8 cellular contexts compared by ENCODE assay signal in genomic region chr12:538731-539539, GRCh38.
DNase-seq lines count a peak whose midpoint lies in the region; ATAC-seq and TF ChIP-seq lines count a peak whose summit lies in the region.

No MANE protein-coding gene starts in this region.

- intact Hi-C loops in activated CD4-positive, alpha-beta T cell treated with anti-CD3 and anti-CD28 coated beads for 36 hours (cut with DNase I, micrococcal nuclease), result no loop called here

- H3K4me3 Mint-ChIP-seq in activated CD4-positive, alpha-beta T cell treated with anti-CD3 and anti-CD28 coated beads for 36 hours, result no peak overlapping the region
- no peak overlapping the region for H3K4me3 Mint-ChIP-seq in chondrocyte (ENCODE audit: unreplicated experiment)

- peak overlapping the region; percentile 51 for H3K27ac ChIP-seq in muscle layer of duodenum (ENCODE audit: low read length)

- H3K9me3 Mint-ChIP-seq in activated CD4-positive, alpha-beta T cell treated with anti-CD3 and anti-CD28 coated beads for 36 hours (ENCODE audit: low read depth), result no peaks in the 10 kb centered on the region
- H3K9me3 Mint-ChIP-seq in chondrocyte (ENCODE audit: low read depth), result no peaks in the 10 kb centered on the region

- no peaks in the 10 kb centered on the region for H3K9me3 ChIP-seq in muscle layer of duodenum (ENCODE audit: control insufficient read depth in 1 of 2, low read length in 2 of 2)

- H3K27ac Mint-ChIP-seq in activated CD4-positive, alpha-beta T cell treated with anti-CD3 and anti-CD28 coated beads for 36 hours, result peak overlapping the region; percentile 58
- H3K27ac Mint-ChIP-seq in chondrocyte (ENCODE audit: unreplicated experiment), result peak overlapping the region; percentile 68

- H3K4me3 ChIP-seq in muscle layer of duodenum (ENCODE audit: low read depth in 1 of 2, low read length in 2 of 2), result no peak overlapping the region

- peak; percentile 94 for ATAC-seq in activated CD4-positive, alpha-beta T cell treated with anti-CD3 and anti-CD28 coated beads for 36 hours

- peaks cover 20% of the 10 kb centered on the region for H3K4me1 Mint-ChIP-seq in activated CD4-positive, alpha-beta T cell treated with anti-CD3 and anti-CD28 coated beads for 36 hours
- H3K4me1 Mint-ChIP-seq in chondrocyte (ENCODE audit: low read depth), result peaks cover 21% of the 10 kb centered on the region

- CTCF ChIA-PET in activated CD4-positive, alpha-beta T cell treated with anti-CD3 and anti-CD28 coated beads for 36 hours (lab: Charles Lee), result interaction anchor here (0.7 to 11.3 kb wide), 9 partner anchors 9 to 491 kb away, joined by 3 to 130 read pairs (median 5); no protein-coding TSS in a partner anchor

- no peaks in the 10 kb centered on the region for H3K36me3 Mint-ChIP-seq in activated CD4-positive, alpha-beta T cell treated with anti-CD3 and anti-CD28 coated beads for 36 hours (ENCODE audit: low read depth)
- no peaks in the 10 kb centered on the region for H3K36me3 Mint-ChIP-seq in chondrocyte (ENCODE audit: low read depth)

- H3K27me3 Mint-ChIP-seq in activated CD4-positive, alpha-beta T cell treated with anti-CD3 and anti-CD28 coated beads for 36 hours, result no peaks in the 10 kb centered on the region
- peaks cover 2% of the 10 kb centered on the region for H3K27me3 Mint-ChIP-seq in chondrocyte (ENCODE audit: low read depth)

- no peak for TF ChIP-seq CTCF in chondrocyte (IDR thresholded peaks at IDR 0.05)

- peak; percentile 41 for DNase-seq in activated CD4-positive, alpha-beta T cell treated with anti-CD3 and anti-CD28 coated beads for 36 hours
- no peak for DNase-seq in activated CD4-positive, alpha-beta T cell treated with anti-CD3 and anti-CD28 coated beads for 1 hour
- peak; percentile 23 for DNase-seq in RKO (ENCODE audit: low spot score)
- DNase-seq in chondrocyte (ENCODE audit: low spot score), result no peak
- DNase-seq in NCI-H82 (lab: John Stamatoyannopoulos, UW), result no peak
- DNase-seq in NCI-H2227 (lab: John Stamatoyannopoulos, UW; ENCODE audit: unreplicated experiment), result no peak
- no peak for DNase-seq in hepatic stellate cell (ENCODE audit: low spot score)

- POLR2A ChIA-PET in activated CD4-positive, alpha-beta T cell treated with anti-CD3 and anti-CD28 coated beads for 36 hours (lab: Charles Lee), result no interaction called here

- H3K4me1 ChIP-seq in muscle layer of duodenum (ENCODE audit: control insufficient read depth in 1 of 2, insufficient read depth in 2 of 2, low read length in 2 of 2), result no peaks in the 10 kb centered on the region

- H3K36me3 ChIP-seq in muscle layer of duodenum (ENCODE audit: control insufficient read depth in 1 of 2, insufficient read depth in 2 of 2, low read length in 2 of 2), result no peaks in the 10 kb centered on the region

- H3K27me3 ChIP-seq in muscle layer of duodenum (ENCODE audit: low read depth, low read length), result no peaks in the 10 kb centered on the region

Comparison
In these comparisons a context has a peak if more than half of its experiments do, and no peak if none do; other contexts are left out.
1. DNase-seq: peak in activated CD4-positive, alpha-beta T cell treated with anti-CD3 and anti-CD28 coated beads for 36 hours (single experiment) and RKO (single experiment); none in activated CD4-positive, alpha-beta T cell treated with anti-CD3 and anti-CD28 coated beads for 1 hour (single experiment), chondrocyte (single experiment), NCI-H82 (single experiment), NCI-H2227 (single experiment) and hepatic stellate cell (single experiment).